Comparison of ENCODE assay signal across 1 cellular context in the genomic region with DNA sequence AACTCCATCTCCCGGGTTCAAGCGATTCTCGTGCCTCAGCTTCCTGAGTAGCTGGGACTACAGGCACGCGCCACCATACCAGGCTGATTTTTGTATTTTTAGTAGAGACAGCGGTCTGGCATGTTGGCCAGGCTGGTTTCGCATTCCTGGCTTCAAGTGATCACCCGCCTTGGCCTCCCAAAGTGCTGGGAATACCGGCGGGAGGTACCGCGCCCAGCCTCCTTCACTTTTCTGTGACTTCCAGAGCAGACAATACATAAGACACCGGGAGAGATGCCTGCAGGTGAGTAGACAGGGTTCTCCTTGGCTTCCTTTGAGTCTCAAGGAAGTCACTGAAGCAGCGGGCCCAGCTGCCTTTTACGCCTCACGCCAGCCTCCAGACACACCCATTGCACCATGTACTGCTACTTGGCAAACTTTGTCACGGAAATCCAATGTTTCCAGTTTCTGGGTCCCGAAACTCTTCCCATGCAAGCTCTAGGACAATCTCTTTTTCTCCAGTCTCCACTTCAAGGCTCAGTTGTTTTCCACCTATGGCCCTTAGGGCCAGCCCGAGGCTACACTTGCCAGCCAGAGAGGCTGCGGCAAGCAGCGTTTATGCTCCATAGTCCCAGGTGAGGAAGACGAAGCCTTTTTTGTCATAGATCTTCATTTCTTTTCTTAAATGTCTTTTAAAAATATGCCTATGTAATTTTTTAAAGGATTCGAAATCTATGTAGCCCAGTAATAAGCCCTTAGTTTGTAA.
TF ChIP-seq lines count a peak whose summit lies in the region.

No MANE protein-coding gene starts in this region.

TF ChIP-seq in HepG2, 621 proteins besides CTCF, POLR2A, EP300 and RAD21:
- no peak for TF ChIP-seq SP4 (CRISPR knock-in tag; IDR thresholded peaks at IDR 0.05)
- TF ChIP-seq, protein P1, sequence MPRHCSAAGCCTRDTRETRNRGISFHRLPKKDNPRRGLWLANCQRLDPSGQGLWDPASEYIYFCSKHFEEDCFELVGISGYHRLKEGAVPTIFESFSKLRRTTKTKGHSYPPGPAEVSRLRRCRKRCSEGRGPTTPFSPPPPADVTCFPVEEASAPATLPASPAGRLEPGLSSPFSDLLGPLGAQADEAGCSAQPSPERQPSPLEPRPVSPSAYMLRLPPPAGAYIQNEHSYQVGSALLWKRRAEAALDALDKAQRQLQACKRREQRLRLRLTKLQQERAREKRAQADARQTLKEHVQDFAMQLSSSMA (CRISPR knock-in tag; IDR thresholded peaks at IDR 0.05), result no peak
- no peak for TF ChIP-seq ADNP (CRISPR knock-in tag; IDR thresholded peaks at IDR 0.05)
- TF ChIP-seq ZNF709 (CRISPR knock-in tag; IDR thresholded peaks at IDR 0.05), result no peak
- no peak for TF ChIP-seq KMT2A (CRISPR knock-in tag; IDR thresholded peaks at IDR 0.05)
- no peak for TF ChIP-seq ZMYM2 (CRISPR knock-in tag; IDR thresholded peaks at IDR 0.05)
- TF ChIP-seq, protein P2, sequence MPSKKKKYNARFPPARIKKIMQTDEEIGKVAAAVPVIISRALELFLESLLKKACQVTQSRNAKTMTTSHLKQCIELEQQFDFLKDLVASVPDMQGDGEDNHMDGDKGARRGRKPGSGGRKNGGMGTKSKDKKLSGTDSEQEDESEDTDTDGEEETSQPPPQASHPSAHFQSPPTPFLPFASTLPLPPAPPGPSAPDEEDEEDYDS (CRISPR knock-in tag; IDR thresholded peaks at IDR 0.05), result no peak
- no peak for TF ChIP-seq PHF21A (CRISPR knock-in tag; IDR thresholded peaks at IDR 0.05)
- no peak for TF ChIP-seq ZNF556 (CRISPR knock-in tag; IDR thresholded peaks at IDR 0.05; ENCODE audit: borderline replicate concordance)
- TF ChIP-seq ZNF121 (CRISPR knock-in tag; IDR thresholded peaks at IDR 0.05), result no peak
- no peak for TF ChIP-seq ZFY (CRISPR knock-in tag; IDR thresholded peaks at IDR 0.05)
- TF ChIP-seq GATA4 (IDR thresholded peaks at IDR 0.05; ENCODE audit: borderline replicate concordance, low read depth), result no peak
- no peak for TF ChIP-seq CEBPG (CRISPR knock-in tag; IDR thresholded peaks at IDR 0.05)
- TF ChIP-seq, protein P3, sequence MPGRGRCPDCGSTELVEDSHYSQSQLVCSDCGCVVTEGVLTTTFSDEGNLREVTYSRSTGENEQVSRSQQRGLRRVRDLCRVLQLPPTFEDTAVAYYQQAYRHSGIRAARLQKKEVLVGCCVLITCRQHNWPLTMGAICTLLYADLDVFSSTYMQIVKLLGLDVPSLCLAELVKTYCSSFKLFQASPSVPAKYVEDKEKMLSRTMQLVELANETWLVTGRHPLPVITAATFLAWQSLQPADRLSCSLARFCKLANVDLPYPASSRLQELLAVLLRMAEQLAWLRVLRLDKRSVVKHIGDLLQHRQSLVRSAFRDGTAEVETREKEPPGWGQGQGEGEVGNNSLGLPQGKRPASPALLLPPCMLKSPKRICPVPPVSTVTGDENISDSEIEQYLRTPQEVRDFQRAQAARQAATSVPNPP (CRISPR knock-in tag; IDR thresholded peaks at IDR 0.05), result no peak
- no peak for TF ChIP-seq SMAD9 (CRISPR knock-in tag; IDR thresholded peaks at IDR 0.05)
- no peak for TF ChIP-seq ZNF44 (CRISPR knock-in tag; IDR thresholded peaks at IDR 0.05)
- TF ChIP-seq NR2F1 (CRISPR knock-in tag; IDR thresholded peaks at IDR 0.05), result no peak
- TF ChIP-seq SP2 (CRISPR knock-in tag; IDR thresholded peaks at IDR 0.05), result no peak
- TF ChIP-seq ZNF564 (CRISPR knock-in tag; IDR thresholded peaks at IDR 0.05), result no peak
TF ChIP-seq in HepG2: peak in this region for 0.
